7 cellular contexts compared by ENCODE assay signal in the genomic region with DNA sequence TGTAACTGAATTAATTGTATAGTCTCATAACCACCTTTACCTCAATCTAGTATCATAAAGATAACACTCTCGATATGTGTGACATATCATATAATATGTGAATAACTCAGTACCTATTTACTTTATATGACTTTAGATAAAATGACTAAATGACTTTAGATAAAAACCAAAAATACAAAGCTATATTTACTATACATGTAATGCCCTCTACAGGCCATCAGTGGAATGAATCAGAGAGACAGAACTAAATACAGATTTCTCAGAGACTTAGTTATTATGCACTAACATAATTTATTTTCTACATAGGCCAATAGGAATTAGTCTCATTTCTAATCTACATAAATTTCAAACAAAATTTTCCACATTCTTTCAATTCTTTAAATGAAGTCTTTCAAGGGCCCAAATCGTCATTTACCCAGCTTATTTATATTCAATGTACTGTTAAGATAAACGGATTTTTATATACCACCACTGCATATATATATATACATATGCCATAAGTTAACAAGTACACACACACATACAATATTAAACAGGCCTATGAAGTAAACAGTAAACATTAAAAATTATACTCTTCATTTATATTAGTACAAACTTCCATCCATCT.
DNase-seq lines count a peak whose midpoint lies in the region; ATAC-seq and TF ChIP-seq lines count a peak whose summit lies in the region.

No MANE protein-coding gene starts in this region.

- DNase-seq in GM12864 (ENCODE audit: low read depth) (no peak), LoVo (ENCODE audit: low spot score) (peak; percentile 12), cerebellum (ENCODE audit: low spot score) (peak; percentile 16), progenitor cell of endocrine pancreas (ENCODE audit: low spot score, unreplicated experiment) (no peak), T-helper 17 cell (no peak)
- no peak for DNase-seq in activated CD4-positive, CD25-positive, alpha-beta regulatory T cell (lab: John Stamatoyannopoulos, UW)

- H3K9me3 ChIP-seq in T-helper 17 cell (ENCODE audit: control insufficient read depth, low read length, poor library complexity, severe bottlenecking): no peaks in the 10 kb centered on the region

- H3K36me3 Mint-ChIP-seq in progenitor cell of endocrine pancreas (ENCODE audit: insufficient read depth) (peaks cover 19% of the 10 kb centered on the region), T-helper 17 cell (ENCODE audit: low read depth) (no peaks in the 10 kb centered on the region)

- H3K4me1 Mint-ChIP-seq in progenitor cell of endocrine pancreas (ENCODE audit: low read depth) (peaks cover 9% of the 10 kb centered on the region), T-helper 17 cell (peaks cover 2% of the 10 kb centered on the region)

- TF ChIP-seq CTCF in GM12864 (IDR thresholded peaks at IDR 0.05; ENCODE audit: low read depth, low read length, missing control alignments) (peak; percentile 51), progenitor cell of endocrine pancreas (IDR thresholded peaks at IDR 0.05; ENCODE audit: unreplicated experiment) (peak; percentile 74)

- H3K9me3 Mint-ChIP-seq in progenitor cell of endocrine pancreas (ENCODE audit: low read depth): peaks cover 28% of the 10 kb centered on the region

- no peak overlapping the region for H3K4me3 Mint-ChIP-seq in progenitor cell of endocrine pancreas (ENCODE audit: low read depth)
- H3K4me3 Mint-ChIP-seq in T-helper 17 cell: no peak overlapping the region

- ATAC-seq in T-helper 17 cell: no peak
- ATAC-seq in HG03159 (IDR thresholded peaks at IDR 0.05; ENCODE audit: unreplicated experiment): no peak

- H3K27ac Mint-ChIP-seq in progenitor cell of endocrine pancreas (no peak overlapping the region), T-helper 17 cell (no peak overlapping the region)

- no peaks in the 10 kb centered on the region for H3K27me3 Mint-ChIP-seq in progenitor cell of endocrine pancreas
- no peaks in the 10 kb centered on the region for H3K27me3 Mint-ChIP-seq in T-helper 17 cell

- no peak overlapping the region for H3K4me3 ChIP-seq in GM12864 (ENCODE audit: low read depth, low read length)

Comparison
In these comparisons a context has a peak if more than half of its experiments do, and no peak if none do; other contexts are left out.
1. DNase-seq: peak in LoVo (single experiment) and cerebellum (single experiment); none in GM12864 (single experiment), progenitor cell of endocrine pancreas (single experiment), activated CD4-positive, CD25-positive, alpha-beta regulatory T cell (0 of 4) and T-helper 17 cell (0 of 3).